In genomic region chr7:12982178-12982577, GRCh38 we compare ENCODE assay signal across 22 cellular contexts.
A peak's percentile ranks its signal among the peaks of the same experiment; 100 is the strongest.
DNase-seq lines count a peak whose midpoint lies in the region; ATAC-seq, FAIRE-seq and TF ChIP-seq lines count a peak whose summit lies in the region.
"Had no signal": no experiment of that assay in that cellular context is flagged by ENCODE, and none has a peak within 500 bp of the region (broad histone marks: within the 10 kb centered on the region; RNA-seq: fewer than 3 reads in every experiment).

No MANE protein-coding gene starts in this region.

- no peak overlapping the region for H3K4me2 ChIP-seq in A549
- H3K4me2 ChIP-seq: BLaER1 had no signal

- no peaks in the 10 kb centered on the region for H3K36me3 ChIP-seq in tibial artery
- H3K36me3 ChIP-seq: BLaER1 had no signal

- FAIRE-seq in A549 (lab: Jason Lieb, UNC): peak; percentile 13
- FAIRE-seq: G401.6, GM12892, H1 had no signal

- DNase-seq in A549 (ENCODE audit: low read depth in 1 of 2, low spot score in 1 of 2) (no peak), left lobe of liver (ENCODE audit: low spot score) (no peak), NCI-H1417 (lab: John Stamatoyannopoulos, UW) (no peak), tibial artery (no peak)
- DNase-seq in activated naive CD4-positive, alpha-beta T cell treated with anti-CD3 and anti-CD28 coated beads, Interleukin-2, amount 50 U/mL, for 16 hours: no peak
- DNase-seq: Caco-2; CD4-positive, CD25-positive, alpha-beta regulatory T cell; CD8-positive, alpha-beta T cell; DMS153; DND-41; GM23248; H9; HFFc6 had no signal

- CTCF ChIA-PET in A549 (lab: Yijun Ruan, JAX): no interaction called here

- H3K27ac ChIP-seq in A549 (no peak overlapping the region), tibial artery (no peak overlapping the region)
- H3K27ac ChIP-seq: BLaER1, C4-2B, GM23248 had no signal

- no peak for TF ChIP-seq RAD21 in A549 (conservative IDR thresholded peaks at IDR 0.05 in 1 of 2, IDR thresholded peaks at IDR 0.05 in 1 of 2)

- no peak for TF ChIP-seq EP300 in A549 (IDR thresholded peaks at IDR 0.05)

- peaks cover 22% of the 10 kb centered on the region for H3K4me1 ChIP-seq in A549
- no peaks in the 10 kb centered on the region for H3K4me1 ChIP-seq in tibial artery
- H3K4me1 ChIP-seq: BLaER1 had no signal

- H3K27me3 ChIP-seq in tibial artery: no peaks in the 10 kb centered on the region
- H3K27me3 ChIP-seq: BLaER1 had no signal

- POLR2A ChIA-PET in A549 (lab: Yijun Ruan, JAX): no interaction called here

- ATAC-seq in A549 (no peak), GM18867 (IDR thresholded peaks at IDR 0.05; ENCODE audit: unreplicated experiment) (peak; percentile 70), HG02798 (IDR thresholded peaks at IDR 0.05; ENCODE audit: poor library complexity, unreplicated experiment) (peak; percentile 53), left lobe of liver (peak; percentile 38), HG03565 (IDR thresholded peaks at IDR 0.05; ENCODE audit: unreplicated experiment) (no peak)
- ATAC-seq: CD8-positive, alpha-beta T cell; HCT116 had no signal

- H3K4me3 ChIP-seq in A549 (no peak overlapping the region), tibial artery (no peak overlapping the region)
- H3K4me3 ChIP-seq: BLaER1, GM23248 had no signal

- TF ChIP-seq CTCF in A549 (IDR thresholded peaks at IDR 0.05): no peak
- no peak for TF ChIP-seq CTCF in tibial artery (IDR thresholded peaks at IDR 0.05)

- 83% methylated on average over 1 of the region's 1 CpG for WGBS in A549 (ENCODE audit: missing lambda C conversion rate)

- TF ChIP-seq POLR2A in A549 (IDR thresholded peaks at IDR 0.05; ENCODE audit: low read length): no peak

- H3K9me3 ChIP-seq in A549 (no peaks in the 10 kb centered on the region), tibial artery (no peaks in the 10 kb centered on the region)
- H3K9me3 ChIP-seq: BLaER1, Caco-2 had no signal

- intact Hi-C loops in tibial artery (cut with DNase I; ENCODE audit: low total_unique reads): no loop called here

TF ChIP-seq in A549, 52 proteins besides CTCF, POLR2A, EP300 and RAD21:
- no peak for TF ChIP-seq MAZ (IDR thresholded peaks at IDR 0.05; ENCODE audit: borderline replicate concordance, low read depth, low read length)
- no peak for TF ChIP-seq ZNF302 (CRISPR knock-in tag; IDR thresholded peaks at IDR 0.05)
- no peak for TF ChIP-seq GATA3 (IDR thresholded peaks at IDR 0.05; ENCODE audit: borderline replicate concordance)
- TF ChIP-seq MAX (IDR thresholded peaks at IDR 0.05): no peak
- no peak for TF ChIP-seq CEBPB (IDR thresholded peaks at IDR 0.05)
- no peak for TF ChIP-seq EHMT2 (IDR thresholded peaks at IDR 0.05; ENCODE audit: low read depth)
- no peak for TF ChIP-seq USF2 (IDR thresholded peaks at IDR 0.05)
- TF ChIP-seq EHF (CRISPR knock-in tag; IDR thresholded peaks at IDR 0.05): no peak
- TF ChIP-seq JUNB (IDR thresholded peaks at IDR 0.05): no peak
- no peak for TF ChIP-seq PBX3 (IDR thresholded peaks at IDR 0.05)
- no peak for TF ChIP-seq HEYL (CRISPR knock-in tag; IDR thresholded peaks at IDR 0.05)
- TF ChIP-seq ATOH8 (CRISPR knock-in tag; IDR thresholded peaks at IDR 0.05; ENCODE audit: low read depth): no peak
- no peak for TF ChIP-seq NPAS2 (CRISPR knock-in tag; IDR thresholded peaks at IDR 0.05; ENCODE audit: borderline replicate concordance)
- no peak for TF ChIP-seq SREBF2 (IDR thresholded peaks at IDR 0.05)

Comparison
In these comparisons a context has a peak if more than half of its experiments do, and no peak if none do; other contexts are left out.
1. ATAC-seq: peak in GM18867 (single experiment), HG02798 (single experiment) and left lobe of liver (single experiment); none in A549 (0 of 2) and HG03565 (single experiment).